In the genomic region with DNA sequence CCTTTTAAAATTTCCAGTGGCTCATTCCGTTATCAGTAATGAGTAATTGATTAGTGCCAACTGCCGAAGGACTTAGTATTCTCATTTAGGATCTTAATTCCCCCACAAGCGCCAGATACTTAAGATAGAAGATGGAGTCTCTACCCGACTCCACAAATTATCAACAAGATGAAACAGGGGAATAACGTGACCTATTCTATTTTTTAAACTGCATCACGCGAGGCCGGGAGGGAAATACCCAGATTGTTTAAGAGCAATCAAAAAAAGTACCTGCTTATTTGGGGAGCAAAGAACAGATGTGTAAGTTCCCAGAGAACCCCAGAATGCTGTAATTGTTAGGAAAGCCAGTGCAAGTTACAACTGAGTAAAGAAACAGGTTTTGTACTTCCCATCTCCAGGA, we compare ENCODE assay signal across 8 cellular contexts. TPM values are rescaled to one million over a fixed set of nuclear protein-coding genes. Genes with fewer than 3 reads are reported as not detected.
DNase-seq lines count a peak whose midpoint lies in the region; TF ChIP-seq lines count a peak whose summit lies in the region.

No MANE protein-coding gene starts in this region.

- DNase-seq in A673 (ENCODE audit: low spot score), result no peak
- DNase-seq in H7, result no peak
- DNase-seq in ascending aorta (ENCODE audit: low spot score in 2 of 2), result no peak
- no peak for DNase-seq in NCI-H2227 (lab: John Stamatoyannopoulos, UW; ENCODE audit: unreplicated experiment)
- DNase-seq in NCI-H2196 treated with DMSO at 0.1 percent for 48 hours (lab: John Stamatoyannopoulos, UW; ENCODE audit: unreplicated experiment), result no peak
- DNase-seq in NCI-H774 (lab: John Stamatoyannopoulos, UW), result no peak
- DNase-seq in stimulated activated CD4-positive, alpha-beta T cell treated with anti-CD3 and anti-CD28 coated beads, Interleukin-4, amount 100 ng/mL, for 4 hours, result no peak

- H3K9ac ChIP-seq in mucosa of rectum (ENCODE audit: low read depth in 1 of 2, low read length in 2 of 2), result peak overlapping the region in 1 of 2 donors; percentile 94

- H3K36me3 ChIP-seq in A673 (ENCODE audit: insufficient read depth, low read length, poor library complexity, severe bottlenecking), result no peaks in the 10 kb centered on the region
- H3K36me3 ChIP-seq in H7 (replicated peaks; ENCODE audit: control insufficient read depth, insufficient read depth, low read length), result no peaks in the 10 kb centered on the region; the same call in 1 of the 2 replicates
- no peaks in the 10 kb centered on the region for H3K36me3 ChIP-seq in ascending aorta
- no peaks in the 10 kb centered on the region for H3K36me3 ChIP-seq in mucosa of rectum (ENCODE audit: control insufficient read depth in 2 of 2, insufficient read depth in 2 of 2, low read length in 2 of 2)

- H3K27ac ChIP-seq in A673 (ENCODE audit: low read depth, low read length, poor library complexity, severe bottlenecking), result no peak overlapping the region
- H3K27ac ChIP-seq in ascending aorta, result peak overlapping the region; percentile 98 to 99
- H3K27ac ChIP-seq in mucosa of rectum (ENCODE audit: low read depth in 2 of 2, low read length in 2 of 2), result peak overlapping the region; percentile 97 to 98

- H3K9me3 ChIP-seq in A673 (ENCODE audit: low read depth, low read length, poor library complexity, severe bottlenecking), result no peaks in the 10 kb centered on the region
- no peaks in the 10 kb centered on the region for H3K9me3 ChIP-seq in ascending aorta
- no peaks in the 10 kb centered on the region for H3K9me3 ChIP-seq in mucosa of rectum (ENCODE audit: control insufficient read depth in 2 of 2, low read length in 2 of 2)

- H3K4me3 ChIP-seq in A673 (ENCODE audit: low read depth, low read length, poor library complexity, severe bottlenecking) (peak overlapping the region; percentile 80), H7 (ENCODE audit: insufficient read depth, low read depth, low read length) (peak overlapping the region; percentile 78), ascending aorta (peak overlapping the region; percentile 74 to 81), mucosa of rectum (ENCODE audit: low read length in 2 of 2) (peak overlapping the region; percentile 95 to 99)

- H3K27me3 ChIP-seq in A673 (replicated peaks; ENCODE audit: insufficient read depth, low read depth, low read length, poor library complexity) (no peaks in the 10 kb centered on the region), H7 (ENCODE audit: control insufficient read depth, insufficient read depth, low read length) (peaks cover 34% of the 10 kb centered on the region), ascending aorta (no peaks in the 10 kb centered on the region), mucosa of rectum (ENCODE audit: control insufficient read depth in 2 of 2, insufficient read depth in 2 of 2, low read length in 2 of 2) (no peaks in the 10 kb centered on the region)

- no peak for TF ChIP-seq CTCF in A673 (conservative IDR thresholded peaks at IDR 0.05; ENCODE audit: low read depth, low read length)
- TF ChIP-seq CTCF in ascending aorta (IDR thresholded peaks at IDR 0.05), result no peak

- CTCF ChIA-PET in A673 (lab: Charles Lee), result interaction anchor here (0.7 to 1.7 kb wide), 3 partner anchors 11 to 149 kb away, joined by 3 to 38 read pairs (median 4); no protein-coding TSS in a partner anchor

- POLR2A ChIA-PET in A673 (lab: Charles Lee; ENCODE audit: low non-redundant PET), result no interaction called here

- intact Hi-C loops in A673 (cut with micrococcal nuclease; ENCODE audit: unreplicated experiment), result loop anchor here (1.0 to 10.0 kb wide), 4 partner anchors 149 to 509 kb away; a partner anchor contains a TSS
- intact Hi-C loops in ascending aorta (cut with DNase I), result loop anchor here (2.0 to 10.0 kb wide), 5 partner anchors 36 to 509 kb away; a partner anchor contains a TSS

- H3K4me1 ChIP-seq in A673 (ENCODE audit: insufficient read depth, low read length, poor library complexity, severe bottlenecking) (peaks cover 3% of the 10 kb centered on the region), ascending aorta (peaks cover 3 to 13% of the 10 kb centered on the region in 2 donors), mucosa of rectum (ENCODE audit: control insufficient read depth in 2 of 2, insufficient read depth in 2 of 2, low read length in 2 of 2) (peaks cover 9 to 11% of the 10 kb centered on the region in 2 donors)

- no TSS peak for BruUV-seq in A673 (replicated peaks; lab: Mats Ljungman, UMichigan)

RNA-seq across cellular contexts. Expression of a gene that starts 1.1 kb away (rescaled TPM):
- total RNA-seq in A673 (2021) (4.9 and 5.4 TPM in 2 replicates), ascending aorta (40.9 TPM)
- total RNA-seq in H7 (2014; rRNA removed; shearing (Covaris generic)), result 0.59 and 1.3 TPM in 2 replicates

RNA-seq across cellular contexts. Expression of a gene that starts 29.0 kb away (rescaled TPM):
- total RNA-seq in A673 (2021), result 6.2 and 7.4 TPM in 2 replicates
- 11.8 and 14.0 TPM in 2 replicates for total RNA-seq in H7 (2014; rRNA removed; shearing (Covaris generic))
- 10.5 TPM for total RNA-seq in ascending aorta
